In the genomic region with DNA sequence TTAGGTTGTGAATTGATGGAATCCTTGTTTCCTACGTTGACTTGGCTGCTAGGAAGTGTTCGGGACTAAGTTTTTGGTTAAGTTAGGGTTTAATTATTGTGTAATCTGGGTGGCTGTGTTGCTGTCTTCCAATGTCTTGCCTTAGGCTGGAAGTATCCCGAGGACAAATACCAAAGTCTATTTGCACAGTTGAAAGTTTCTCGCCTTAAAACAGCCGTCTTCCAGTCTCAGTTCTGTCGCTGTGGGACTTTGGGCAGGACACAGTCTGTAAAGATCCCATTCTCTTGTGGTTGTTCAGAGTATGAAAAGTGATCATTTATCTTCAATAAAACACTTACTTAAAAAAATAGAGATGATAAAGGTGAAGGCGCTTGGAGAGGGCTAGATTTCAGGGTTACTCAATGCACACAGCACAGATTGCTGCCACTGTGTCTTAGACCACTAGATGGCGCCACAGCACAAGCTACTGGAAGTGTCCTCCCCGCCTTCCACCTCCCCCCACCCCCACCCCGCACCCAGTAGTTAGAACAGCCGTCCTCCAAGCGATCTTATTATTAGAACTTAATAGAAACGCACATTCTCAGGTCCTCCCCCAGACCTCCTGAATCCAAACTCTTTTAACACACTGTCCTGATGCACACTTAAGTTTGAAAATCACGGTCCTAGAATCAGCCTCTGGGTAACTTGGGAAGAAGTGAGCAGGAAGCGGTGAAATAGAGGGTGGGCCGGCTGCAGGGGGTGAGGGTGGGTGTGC, we compare ENCODE assay signal across 2 cellular contexts.
TF ChIP-seq lines count a peak whose summit lies in the region.

No MANE protein-coding gene starts in this region.

TF ChIP-seq in GM23338, 12 proteins besides CTCF, POLR2A, EP300 and RAD21 (continues in another document):
- TF ChIP-seq ZNF462 (CRISPR knock-in tag; IDR thresholded peaks at IDR 0.05) (no peak), JUNB (IDR thresholded peaks at IDR 0.05; ENCODE audit: unreplicated experiment) (no peak), ZNF331 (CRISPR knock-in tag; IDR thresholded peaks at IDR 0.05; ENCODE audit: low read depth) (no peak), NANOG (IDR thresholded peaks at IDR 0.05; ENCODE audit: borderline replicate concordance) (no peak), POLR2AphosphoS5 (IDR thresholded peaks at IDR 0.05; ENCODE audit: low read depth) (no peak), ETS1 (IDR thresholded peaks at IDR 0.05) (no peak)
- TF ChIP-seq, protein P1, sequence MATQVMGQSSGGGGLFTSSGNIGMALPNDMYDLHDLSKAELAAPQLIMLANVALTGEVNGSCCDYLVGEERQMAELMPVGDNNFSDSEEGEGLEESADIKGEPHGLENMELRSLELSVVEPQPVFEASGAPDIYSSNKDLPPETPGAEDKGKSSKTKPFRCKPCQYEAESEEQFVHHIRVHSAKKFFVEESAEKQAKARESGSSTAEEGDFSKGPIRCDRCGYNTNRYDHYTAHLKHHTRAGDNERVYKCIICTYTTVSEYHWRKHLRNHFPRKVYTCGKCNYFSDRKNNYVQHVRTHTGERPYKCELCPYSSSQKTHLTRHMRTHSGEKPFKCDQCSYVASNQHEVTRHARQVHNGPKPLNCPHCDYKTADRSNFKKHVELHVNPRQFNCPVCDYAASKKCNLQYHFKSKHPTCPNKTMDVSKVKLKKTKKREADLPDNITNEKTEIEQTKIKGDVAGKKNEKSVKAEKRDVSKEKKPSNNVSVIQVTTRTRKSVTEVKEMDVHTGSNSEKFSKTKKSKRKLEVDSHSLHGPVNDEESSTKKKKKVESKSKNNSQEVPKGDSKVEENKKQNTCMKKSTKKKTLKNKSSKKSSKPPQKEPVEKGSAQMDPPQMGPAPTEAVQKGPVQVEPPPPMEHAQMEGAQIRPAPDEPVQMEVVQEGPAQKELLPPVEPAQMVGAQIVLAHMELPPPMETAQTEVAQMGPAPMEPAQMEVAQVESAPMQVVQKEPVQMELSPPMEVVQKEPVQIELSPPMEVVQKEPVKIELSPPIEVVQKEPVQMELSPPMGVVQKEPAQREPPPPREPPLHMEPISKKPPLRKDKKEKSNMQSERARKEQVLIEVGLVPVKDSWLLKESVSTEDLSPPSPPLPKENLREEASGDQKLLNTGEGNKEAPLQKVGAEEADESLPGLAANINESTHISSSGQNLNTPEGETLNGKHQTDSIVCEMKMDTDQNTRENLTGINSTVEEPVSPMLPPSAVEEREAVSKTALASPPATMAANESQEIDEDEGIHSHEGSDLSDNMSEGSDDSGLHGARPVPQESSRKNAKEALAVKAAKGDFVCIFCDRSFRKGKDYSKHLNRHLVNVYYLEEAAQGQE (IDR thresholded peaks at IDR 0.05; ENCODE audit: unreplicated experiment), result no peak

TF ChIP-seq in WTC11, 78 proteins besides CTCF, POLR2A, EP300 and RAD21 (continued from another document):
- TF ChIP-seq, protein P2, sequence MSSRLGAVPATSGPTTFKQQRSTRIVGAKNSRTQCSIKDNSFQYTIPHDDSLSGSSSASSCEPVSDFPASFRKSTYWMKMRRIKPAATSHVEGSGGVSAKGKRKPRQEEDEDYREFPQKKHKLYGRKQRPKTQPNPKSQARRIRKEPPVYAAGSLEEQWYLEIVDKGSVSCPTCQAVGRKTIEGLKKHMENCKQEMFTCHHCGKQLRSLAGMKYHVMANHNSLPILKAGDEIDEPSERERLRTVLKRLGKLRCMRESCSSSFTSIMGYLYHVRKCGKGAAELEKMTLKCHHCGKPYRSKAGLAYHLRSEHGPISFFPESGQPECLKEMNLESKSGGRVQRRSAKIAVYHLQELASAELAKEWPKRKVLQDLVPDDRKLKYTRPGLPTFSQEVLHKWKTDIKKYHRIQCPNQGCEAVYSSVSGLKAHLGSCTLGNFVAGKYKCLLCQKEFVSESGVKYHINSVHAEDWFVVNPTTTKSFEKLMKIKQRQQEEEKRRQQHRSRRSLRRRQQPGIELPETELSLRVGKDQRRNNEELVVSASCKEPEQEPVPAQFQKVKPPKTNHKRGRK (CRISPR knock-in tag; IDR thresholded peaks at IDR 0.05; ENCODE audit: borderline replicate concordance), result no peak
- no peak for TF ChIP-seq FOXP1 (CRISPR knock-in tag; IDR thresholded peaks at IDR 0.05; ENCODE audit: borderline replicate concordance)
- no peak for TF ChIP-seq RELA (CRISPR knock-in tag; IDR thresholded peaks at IDR 0.05; ENCODE audit: borderline replicate concordance)
- TF ChIP-seq, protein P3, sequence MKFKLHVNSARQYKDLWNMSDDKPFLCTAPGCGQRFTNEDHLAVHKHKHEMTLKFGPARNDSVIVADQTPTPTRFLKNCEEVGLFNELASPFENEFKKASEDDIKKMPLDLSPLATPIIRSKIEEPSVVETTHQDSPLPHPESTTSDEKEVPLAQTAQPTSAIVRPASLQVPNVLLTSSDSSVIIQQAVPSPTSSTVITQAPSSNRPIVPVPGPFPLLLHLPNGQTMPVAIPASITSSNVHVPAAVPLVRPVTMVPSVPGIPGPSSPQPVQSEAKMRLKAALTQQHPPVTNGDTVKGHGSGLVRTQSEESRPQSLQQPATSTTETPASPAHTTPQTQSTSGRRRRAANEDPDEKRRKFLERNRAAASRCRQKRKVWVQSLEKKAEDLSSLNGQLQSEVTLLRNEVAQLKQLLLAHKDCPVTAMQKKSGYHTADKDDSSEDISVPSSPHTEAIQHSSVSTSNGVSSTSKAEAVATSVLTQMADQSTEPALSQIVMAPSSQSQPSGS (CRISPR knock-in tag; IDR thresholded peaks at IDR 0.05; ENCODE audit: borderline replicate concordance, low read depth), result no peak
- no peak for TF ChIP-seq STAT6 (CRISPR knock-in tag; conservative IDR thresholded peaks at IDR 0.05; ENCODE audit: low read depth)
- no peak for TF ChIP-seq CREM (CRISPR knock-in tag; IDR thresholded peaks at IDR 0.05)
- TF ChIP-seq, protein P4, sequence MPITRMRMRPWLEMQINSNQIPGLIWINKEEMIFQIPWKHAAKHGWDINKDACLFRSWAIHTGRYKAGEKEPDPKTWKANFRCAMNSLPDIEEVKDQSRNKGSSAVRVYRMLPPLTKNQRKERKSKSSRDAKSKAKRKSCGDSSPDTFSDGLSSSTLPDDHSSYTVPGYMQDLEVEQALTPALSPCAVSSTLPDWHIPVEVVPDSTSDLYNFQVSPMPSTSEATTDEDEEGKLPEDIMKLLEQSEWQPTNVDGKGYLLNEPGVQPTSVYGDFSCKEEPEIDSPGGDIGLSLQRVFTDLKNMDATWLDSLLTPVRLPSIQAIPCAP (CRISPR knock-in tag; IDR thresholded peaks at IDR 0.05), result no peak
- TF ChIP-seq MXD4 (CRISPR knock-in tag; IDR thresholded peaks at IDR 0.05; ENCODE audit: borderline replicate concordance), result no peak
- no peak for TF ChIP-seq HMGA2 (CRISPR knock-in tag; IDR thresholded peaks at IDR 0.05)
